8 cellular contexts compared by ENCODE assay signal in genomic region chr19:4457654-4458406, GRCh38.
DNase-seq lines count a peak whose midpoint lies in the region; ATAC-seq and TF ChIP-seq lines count a peak whose summit lies in the region.

Gene UBXN6, minus strand, starts transcription at chr19:4457794. Its CDS starts 97 bp downstream, at chr19:4457697.

- ATAC-seq in HG03280 (IDR thresholded peaks at IDR 0.05; ENCODE audit: unreplicated experiment), result peak; percentile 92

- DNase-seq in AG04449 (ENCODE audit: low read depth, low spot score) (peak; percentile 93), NCI-H345 treated with DMSO at 0.1 percent for 48 hours (lab: John Stamatoyannopoulos, UW; ENCODE audit: unreplicated experiment) (peak; percentile 94), iris pigment epithelial cell (ENCODE audit: low read depth) (peak; percentile 99)
- peak; percentile 94 to 97 (median 96) for DNase-seq in activated CD4-positive, CD25-positive, alpha-beta regulatory T cell (lab: John Stamatoyannopoulos, UW)
- DNase-seq in central memory CD4-positive, alpha-beta T cell, result peak; percentile 97
- peak; percentile 95 for DNase-seq in stimulated activated CD4-positive, alpha-beta T cell treated with anti-CD3 and anti-CD28 coated beads, Interleukin-12 subunit alpha, Interleukin-12 subunit beta, amount 100 ng/mL, for 24 hours (ENCODE audit: low read depth in 2 of 2)

- CTCF ChIA-PET in AG04449 (lab: Yijun Ruan, JAX), result interaction anchor here (1.1 to 1.8 kb wide), 3 partner anchors 14 to 190 kb away, joined by 3 to 6 read pairs (median 4); no protein-coding TSS in a partner anchor

- in situ Hi-C loops in GM18951 (cut with MboI; ENCODE audit: low sequenced_read_pairs, unreplicated experiment), result no loop called here

- peak within 1 kb of the TSS; percentile 91 for H3K4me3 ChIP-seq in AG04449 (ENCODE audit: low read depth, low read length)

- POLR2A ChIA-PET in AG04449 (lab: Yijun Ruan, JAX), result interaction anchor here (0.6 to 2.5 kb wide), 2 partner anchors 9 to 14 kb away, joined by 4 to 9 read pairs; partner anchors contain the start of gene HDGFL2

- peak; percentile 35 for TF ChIP-seq POLR2A in GM18951 (IDR thresholded peaks at IDR 0.05; ENCODE audit: extremely low read depth, insufficient read depth, insufficient read length)

- no peak for TF ChIP-seq CTCF in AG04449 (IDR thresholded peaks at IDR 0.05; ENCODE audit: insufficient read depth, low read length, missing control alignments)

Comparison
In these comparisons a context has a peak if more than half of its experiments do, and no peak if none do; other contexts are left out.
1. Peak in every context shown above with its lines: DNase-seq, ATAC-seq and H3K4me3 ChIP-seq.